ENCODE assay signal across 21 cellular contexts in genomic region chr6:88813045-88813444, GRCh38.
DNase-seq lines count a peak whose midpoint lies in the region; ATAC-seq and TF ChIP-seq lines count a peak whose summit lies in the region.
"Had no signal": no experiment of that assay in that cellular context is flagged by ENCODE, and none has a peak within 500 bp of the region (broad histone marks: within the 10 kb centered on the region; RNA-seq: fewer than 3 reads in every experiment).

No MANE protein-coding gene starts in this region.

- BruUV-seq in mammary epithelial cell (replicated peaks; lab: Mats Ljungman, UMichigan) = no TSS peak

- TF ChIP-seq CTCF in GM12865 (IDR thresholded peaks at IDR 0.05; ENCODE audit: insufficient read depth, low read depth, low read length, missing control alignments) (no peak), fibroblast of mammary gland (conservative IDR thresholded peaks at IDR 0.05; ENCODE audit: control insufficient read depth, insufficient read depth, low read depth, low read length) (no peak), omental fat pad (IDR thresholded peaks at IDR 0.05) (no peak), mammary epithelial cell (conservative IDR thresholded peaks at IDR 0.05 in 1 of 2, IDR thresholded peaks at IDR 0.05 in 1 of 2; ENCODE audit: extremely low read depth in 1 of 2, insufficient read depth in 1 of 2, low read depth in 1 of 2, low read length in 2 of 2) (no peak)

- DNase-seq in GM12865 (ENCODE audit: low read depth) (peak; percentile 30), NCI-H2171 (lab: John Stamatoyannopoulos, UW) (peak; percentile 8), fibroblast of mammary gland (ENCODE audit: low read depth) (peak; percentile 4), renal cortical epithelial cell (ENCODE audit: low read depth) (peak; percentile 49), omental fat pad (ENCODE audit: low spot score) (no peak), mammary epithelial cell (no peak)
- DNase-seq: activated CD4-positive, alpha-beta T cell treated with anti-CD3 and anti-CD28 coated beads for 1 hour; activated CD8-positive, alpha-beta T cell treated with anti-CD3 and anti-CD28 coated beads for 36 hours; activated naive CD8-positive, alpha-beta T cell treated with anti-CD3 and anti-CD28 coated beads, Interleukin-2, amount 10 ng/mL, durations not matched to agents 7 days and 5 days; cerebellar nuclear complex; GOT3; KG1; NCI-H1417 treated with DMSO at 0.1 percent for 48 hours; NCI-H226; RPMI8226; stimulated activated CD4-positive, alpha-beta T cell treated with anti-CD3 and anti-CD28 coated beads, Interleukin-2, amount 100 ng/mL, for 48 hours had no signal

- no peaks in the 10 kb centered on the region for H3K9me3 ChIP-seq in mammary epithelial cell (replicated peaks; ENCODE audit: insufficient read depth, low read length)
- H3K9me3 ChIP-seq: suprapubic skin had no signal

- H3K36me3 ChIP-seq in mammary epithelial cell (ENCODE audit: insufficient read depth, low read length) = no peaks in the 10 kb centered on the region
- H3K36me3 ChIP-seq: suprapubic skin had no signal

- in situ Hi-C loops in mammary epithelial cell (cut with MboI; ENCODE audit: low sequenced_read_pairs in 2 of 2) = no loop called here

- dilution Hi-C loops in mammary epithelial cell (cut with HindIII; ENCODE audit: low sequenced_read_pairs) = no loop called here

- H3K27ac ChIP-seq in mammary epithelial cell (ENCODE audit: insufficient read depth, low read depth, low read length) = no peak overlapping the region
- H3K27ac ChIP-seq: C4-2B, SK-N-MC, suprapubic skin had no signal

- ATAC-seq in GM19324 (IDR thresholded peaks at IDR 0.05; ENCODE audit: low FRiP score, unreplicated experiment) = no peak
- no peak for ATAC-seq in omental fat pad (ENCODE audit: low FRiP score)
- ATAC-seq: activated CD8-positive, alpha-beta T cell treated with anti-CD3 and anti-CD28 coated beads for 36 hours; stimulated activated effector memory CD8-positive, alpha-beta T cell treated with anti-CD3 and anti-CD28 coated beads, Interleukin-12 subunit alpha, Interleukin-12 subunit beta, amount 100 ng/mL, for 72 hours had no signal

- H3K9ac ChIP-seq in mammary epithelial cell (ENCODE audit: insufficient read depth, low read length) = no peak overlapping the region

- H3K79me2 ChIP-seq in mammary epithelial cell (ENCODE audit: insufficient read depth, low read length) = peaks cover 2% of the 10 kb centered on the region

- intact Hi-C loops in mammary epithelial cell (cut with micrococcal nuclease) = no loop called here

- 74% methylated on average over 5 of the region's 5 CpGs for WGBS in mammary epithelial cell (ENCODE audit: low coverage, missing lambda C conversion rate)

- no peaks in the 10 kb centered on the region for H3K27me3 ChIP-seq in mammary epithelial cell (ENCODE audit: insufficient read depth, low read length)
- H3K27me3 ChIP-seq: suprapubic skin had no signal

- CTCF ChIA-PET in mammary epithelial cell (lab: Charles Lee; ENCODE audit: low non-redundant PET) = no interaction called here

- no peak overlapping the region for H3K4me2 ChIP-seq in mammary epithelial cell (ENCODE audit: insufficient read depth, low read depth, low read length)

- no peak overlapping the region for H3K4me3 ChIP-seq in GM12865 (ENCODE audit: low read depth, low read length)
- no peak overlapping the region for H3K4me3 ChIP-seq in fibroblast of mammary gland (ENCODE audit: control insufficient read depth, low read depth, low read length)
- no peak overlapping the region for H3K4me3 ChIP-seq in mammary epithelial cell (replicated peaks in 1 of 3; ENCODE audit: insufficient read depth in 1 of 3, low read depth in 2 of 3, low read length in 3 of 3)
- H3K4me3 ChIP-seq: SK-N-MC, suprapubic skin had no signal

- H4K20me1 ChIP-seq in mammary epithelial cell (ENCODE audit: insufficient read depth, low read length) = no peaks in the 10 kb centered on the region

- no peak overlapping the region for H2AFZ ChIP-seq in mammary epithelial cell (ENCODE audit: low read depth, low read length)

- peaks cover 5% of the 10 kb centered on the region for H3K4me1 ChIP-seq in mammary epithelial cell (ENCODE audit: insufficient read depth, low read length)
- H3K4me1 ChIP-seq: suprapubic skin had no signal

Comparison
In these comparisons a context has a peak if more than half of its experiments do, and no peak if none do; other contexts are left out.
1. DNase-seq: peak in GM12865 (single experiment), NCI-H2171 (single experiment), fibroblast of mammary gland (single experiment) and renal cortical epithelial cell (single experiment); none in omental fat pad (single experiment) and mammary epithelial cell (single experiment).